1 cellular context compared by ENCODE assay signal in the genomic region with DNA sequence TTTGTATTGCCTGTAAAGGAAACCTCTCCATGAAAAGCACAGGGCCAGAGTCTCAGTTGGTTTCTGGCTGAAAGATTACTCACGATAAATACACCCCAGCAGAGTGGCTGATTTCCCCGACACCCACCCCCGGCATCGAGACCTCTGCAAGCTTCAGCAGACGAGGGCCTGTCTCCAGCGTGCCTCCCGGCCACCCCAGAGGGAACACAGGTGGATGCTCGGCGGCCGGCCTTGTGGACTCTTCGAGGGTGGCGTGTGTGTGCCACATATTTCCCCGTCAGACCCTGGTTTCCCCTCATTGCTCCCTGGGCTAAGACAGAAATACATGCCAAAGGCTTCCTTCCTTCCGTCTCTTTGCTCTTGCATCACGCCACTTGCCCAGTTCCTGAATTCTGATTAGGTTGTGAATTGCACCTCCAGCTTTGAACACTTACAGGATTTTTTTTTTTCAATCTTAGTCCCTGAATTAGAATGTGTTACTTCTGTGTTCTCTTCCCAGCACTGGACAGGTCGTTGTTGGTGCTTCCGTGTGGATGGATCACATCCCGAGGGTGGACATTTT.
TF ChIP-seq lines count a peak whose summit lies in the region.

No MANE protein-coding gene starts in this region.

TF ChIP-seq in GM23338, 12 proteins besides CTCF, POLR2A, EP300 and RAD21 (continued from another document):
- TF ChIP-seq, protein P1, sequence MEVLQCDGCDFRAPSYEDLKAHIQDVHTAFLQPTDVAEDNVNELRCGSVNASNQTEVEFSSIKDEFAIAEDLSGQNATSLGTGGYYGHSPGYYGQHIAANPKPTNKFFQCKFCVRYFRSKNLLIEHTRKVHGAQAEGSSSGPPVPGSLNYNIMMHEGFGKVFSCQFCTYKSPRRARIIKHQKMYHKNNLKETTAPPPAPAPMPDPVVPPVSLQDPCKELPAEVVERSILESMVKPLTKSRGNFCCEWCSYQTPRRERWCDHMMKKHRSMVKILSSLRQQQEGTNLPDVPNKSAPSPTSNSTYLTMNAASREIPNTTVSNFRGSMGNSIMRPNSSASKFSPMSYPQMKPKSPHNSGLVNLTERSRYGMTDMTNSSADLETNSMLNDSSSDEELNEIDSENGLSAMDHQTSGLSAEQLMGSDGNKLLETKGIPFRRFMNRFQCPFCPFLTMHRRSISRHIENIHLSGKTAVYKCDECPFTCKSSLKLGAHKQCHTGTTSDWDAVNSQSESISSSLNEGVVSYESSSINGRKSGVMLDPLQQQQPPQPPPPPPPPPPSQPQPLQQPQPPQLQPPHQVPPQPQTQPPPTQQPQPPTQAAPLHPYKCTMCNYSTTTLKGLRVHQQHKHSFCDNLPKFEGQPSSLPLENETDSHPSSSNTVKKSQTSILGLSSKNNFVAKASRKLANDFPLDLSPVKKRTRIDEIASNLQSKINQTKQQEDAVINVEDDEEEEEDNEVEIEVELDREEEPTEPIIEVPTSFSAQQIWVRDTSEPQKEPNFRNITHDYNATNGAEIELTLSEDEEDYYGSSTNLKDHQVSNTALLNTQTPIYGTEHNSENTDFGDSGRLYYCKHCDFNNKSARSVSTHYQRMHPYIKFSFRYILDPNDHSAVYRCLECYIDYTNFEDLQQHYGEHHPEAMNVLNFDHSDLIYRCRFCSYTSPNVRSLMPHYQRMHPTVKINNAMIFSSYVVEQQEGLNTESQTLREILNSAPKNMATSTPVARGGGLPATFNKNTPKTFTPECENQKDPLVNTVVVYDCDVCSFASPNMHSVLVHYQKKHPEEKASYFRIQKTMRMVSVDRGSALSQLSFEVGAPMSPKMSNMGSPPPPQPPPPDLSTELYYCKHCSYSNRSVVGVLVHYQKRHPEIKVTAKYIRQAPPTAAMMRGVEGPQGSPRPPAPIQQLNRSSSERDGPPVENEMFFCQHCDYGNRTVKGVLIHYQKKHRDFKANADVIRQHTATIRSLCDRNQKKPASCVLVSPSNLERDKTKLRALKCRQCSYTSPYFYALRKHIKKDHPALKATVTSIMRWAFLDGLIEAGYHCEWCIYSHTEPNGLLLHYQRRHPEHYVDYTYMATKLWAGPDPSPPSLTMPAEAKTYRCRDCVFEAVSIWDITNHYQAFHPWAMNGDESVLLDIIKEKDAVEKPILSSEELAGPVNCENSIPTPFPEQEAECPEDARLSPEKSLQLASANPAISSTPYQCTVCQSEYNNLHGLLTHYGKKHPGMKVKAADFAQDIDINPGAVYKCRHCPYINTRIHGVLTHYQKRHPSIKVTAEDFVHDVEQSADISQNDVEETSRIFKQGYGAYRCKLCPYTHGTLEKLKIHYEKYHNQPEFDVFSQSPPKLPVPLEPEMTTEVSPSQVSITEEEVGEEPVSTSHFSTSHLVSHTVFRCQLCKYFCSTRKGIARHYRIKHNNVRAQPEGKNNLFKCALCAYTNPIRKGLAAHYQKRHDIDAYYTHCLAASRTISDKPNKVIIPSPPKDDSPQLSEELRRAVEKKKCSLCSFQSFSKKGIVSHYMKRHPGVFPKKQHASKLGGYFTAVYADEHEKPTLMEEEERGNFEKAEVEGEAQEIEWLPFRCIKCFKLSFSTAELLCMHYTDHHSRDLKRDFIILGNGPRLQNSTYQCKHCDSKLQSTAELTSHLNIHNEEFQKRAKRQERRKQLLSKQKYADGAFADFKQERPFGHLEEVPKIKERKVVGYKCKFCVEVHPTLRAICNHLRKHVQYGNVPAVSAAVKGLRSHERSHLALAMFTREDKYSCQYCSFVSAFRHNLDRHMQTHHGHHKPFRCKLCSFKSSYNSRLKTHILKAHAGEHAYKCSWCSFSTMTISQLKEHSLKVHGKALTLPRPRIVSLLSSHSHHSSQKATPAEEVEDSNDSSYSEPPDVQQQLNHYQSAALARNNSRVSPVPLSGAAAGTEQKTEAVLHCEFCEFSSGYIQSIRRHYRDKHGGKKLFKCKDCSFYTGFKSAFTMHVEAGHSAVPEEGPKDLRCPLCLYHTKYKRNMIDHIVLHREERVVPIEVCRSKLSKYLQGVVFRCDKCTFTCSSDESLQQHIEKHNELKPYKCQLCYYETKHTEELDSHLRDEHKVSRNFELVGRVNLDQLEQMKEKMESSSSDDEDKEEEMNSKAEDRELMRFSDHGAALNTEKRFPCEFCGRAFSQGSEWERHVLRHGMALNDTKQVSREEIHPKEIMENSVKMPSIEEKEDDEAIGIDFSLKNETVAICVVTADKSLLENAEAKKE (CRISPR knock-in tag; IDR thresholded peaks at IDR 0.05), result no peak
- no peak for TF ChIP-seq NANOG (IDR thresholded peaks at IDR 0.05; ENCODE audit: borderline replicate concordance)
- TF ChIP-seq, protein P2, sequence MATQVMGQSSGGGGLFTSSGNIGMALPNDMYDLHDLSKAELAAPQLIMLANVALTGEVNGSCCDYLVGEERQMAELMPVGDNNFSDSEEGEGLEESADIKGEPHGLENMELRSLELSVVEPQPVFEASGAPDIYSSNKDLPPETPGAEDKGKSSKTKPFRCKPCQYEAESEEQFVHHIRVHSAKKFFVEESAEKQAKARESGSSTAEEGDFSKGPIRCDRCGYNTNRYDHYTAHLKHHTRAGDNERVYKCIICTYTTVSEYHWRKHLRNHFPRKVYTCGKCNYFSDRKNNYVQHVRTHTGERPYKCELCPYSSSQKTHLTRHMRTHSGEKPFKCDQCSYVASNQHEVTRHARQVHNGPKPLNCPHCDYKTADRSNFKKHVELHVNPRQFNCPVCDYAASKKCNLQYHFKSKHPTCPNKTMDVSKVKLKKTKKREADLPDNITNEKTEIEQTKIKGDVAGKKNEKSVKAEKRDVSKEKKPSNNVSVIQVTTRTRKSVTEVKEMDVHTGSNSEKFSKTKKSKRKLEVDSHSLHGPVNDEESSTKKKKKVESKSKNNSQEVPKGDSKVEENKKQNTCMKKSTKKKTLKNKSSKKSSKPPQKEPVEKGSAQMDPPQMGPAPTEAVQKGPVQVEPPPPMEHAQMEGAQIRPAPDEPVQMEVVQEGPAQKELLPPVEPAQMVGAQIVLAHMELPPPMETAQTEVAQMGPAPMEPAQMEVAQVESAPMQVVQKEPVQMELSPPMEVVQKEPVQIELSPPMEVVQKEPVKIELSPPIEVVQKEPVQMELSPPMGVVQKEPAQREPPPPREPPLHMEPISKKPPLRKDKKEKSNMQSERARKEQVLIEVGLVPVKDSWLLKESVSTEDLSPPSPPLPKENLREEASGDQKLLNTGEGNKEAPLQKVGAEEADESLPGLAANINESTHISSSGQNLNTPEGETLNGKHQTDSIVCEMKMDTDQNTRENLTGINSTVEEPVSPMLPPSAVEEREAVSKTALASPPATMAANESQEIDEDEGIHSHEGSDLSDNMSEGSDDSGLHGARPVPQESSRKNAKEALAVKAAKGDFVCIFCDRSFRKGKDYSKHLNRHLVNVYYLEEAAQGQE (IDR thresholded peaks at IDR 0.05; ENCODE audit: unreplicated experiment), result no peak
TF ChIP-seq in GM23338: peak in this region for 0.
